In genomic region chr19:57903298-57904174, GRCh38 we compare ENCODE assay signal across 7 cellular contexts. TPM values are rescaled to one million over a fixed set of nuclear protein-coding genes. Genes with fewer than 3 reads are reported as not detected.
DNase-seq lines count a peak whose midpoint lies in the region; ATAC-seq and TF ChIP-seq lines count a peak whose summit lies in the region.
"Had no signal": no experiment of that assay in that cellular context is flagged by ENCODE, and none has a peak within 500 bp of the region (broad histone marks: within the 10 kb centered on the region; RNA-seq: fewer than 3 reads in every experiment).

No MANE protein-coding gene starts in this region.

- H3K9me3 Mint-ChIP-seq in CD4-positive, alpha-beta T cell, result peaks cover 3% of the 10 kb centered on the region
- peaks cover 5% of the 10 kb centered on the region for H3K9me3 Mint-ChIP-seq in type B pancreatic cell

- WGBS in esophagus muscularis mucosa, result 59% methylated on average over 9 of the region's 9 CpGs

- peaks cover 39% of the 10 kb centered on the region for H3K36me3 Mint-ChIP-seq in CD4-positive, alpha-beta T cell (ENCODE audit: low read depth)
- H3K36me3 Mint-ChIP-seq in type B pancreatic cell, result peaks cover 35% of the 10 kb centered on the region

- ATAC-seq in CD4-positive, alpha-beta T cell (ENCODE audit: poor library complexity), result no peak

- peaks cover 0 to 7% (median 0%) of the 10 kb centered on the region in 4 donors for H3K4me1 ChIP-seq in esophagus muscularis mucosa

- no peak overlapping the region for H3K27ac ChIP-seq in CD4-positive, alpha-beta T cell (ENCODE audit: low read depth, low read length)
- no peak overlapping the region for H3K27ac ChIP-seq in esophagus muscularis mucosa (replicated peaks in 1 of 4)

- no peak overlapping the region for H3K4me3 ChIP-seq in esophagus muscularis mucosa

- peaks cover 5% of the 10 kb centered on the region for H3K4me1 Mint-ChIP-seq in CD4-positive, alpha-beta T cell (ENCODE audit: low read depth)
- peaks cover 6% of the 10 kb centered on the region for H3K4me1 Mint-ChIP-seq in type B pancreatic cell (ENCODE audit: unreplicated experiment)

- TF ChIP-seq EP300 in esophagus muscularis mucosa (IDR thresholded peaks at IDR 0.05), result no peak

- H3K27ac Mint-ChIP-seq in CD4-positive, alpha-beta T cell, result peak overlapping the region; percentile 27
- no peak overlapping the region for H3K27ac Mint-ChIP-seq in type B pancreatic cell

- no peak for DNase-seq in CD4-positive, alpha-beta T cell
- DNase-seq in M059J (ENCODE audit: low read depth) (peak; percentile 40), esophagus muscularis mucosa (ENCODE audit: extremely low spot score) (no peak), type B pancreatic cell (ENCODE audit: extremely low spot score, unreplicated experiment) (no peak), NCI-H2227 treated with DMSO at 0.1 percent for 48 hours (lab: John Stamatoyannopoulos, UW) (no peak)
- DNase-seq in activated T-cell treated with anti-CD3 and anti-CD28 coated beads, Interleukin-2, amount 50 U/mL, for 1 hour, result no peak

- POLR2A ChIA-PET in CD4-positive, alpha-beta T cell (lab: Charles Lee), result no interaction called here

- CTCF ChIA-PET in CD4-positive, alpha-beta T cell (lab: Charles Lee), result interaction anchor here (0.6 kb wide), 1 partner anchor 566 kb away, joined by 5 read pairs; no protein-coding TSS in a partner anchor

- H3K36me3 ChIP-seq in esophagus muscularis mucosa, result peaks cover 7 to 27% (median 18%) of the 10 kb centered on the region in 4 donors

- no peaks in the 10 kb centered on the region for H3K27me3 Mint-ChIP-seq in CD4-positive, alpha-beta T cell
- no peaks in the 10 kb centered on the region for H3K27me3 Mint-ChIP-seq in type B pancreatic cell

- intact Hi-C loops in CD4-positive, alpha-beta T cell (cut with DNase I, micrococcal nuclease), result loop anchor here in 1 of 2 experiments (1.0 kb wide), 1 partner anchor 497 kb away; no protein-coding TSS in a partner anchor
- intact Hi-C loops in esophagus muscularis mucosa (cut with DNase I), result no loop called here

- no peak for TF ChIP-seq POLR2A in esophagus muscularis mucosa (IDR thresholded peaks at IDR 0.05; ENCODE audit: low read depth)

- peak; percentile 52 for TF ChIP-seq CTCF in CD4-positive, alpha-beta T cell (IDR thresholded peaks at IDR 0.05)
- peak; percentile 18 to 54 (median 26) for TF ChIP-seq CTCF in esophagus muscularis mucosa (IDR thresholded peaks at IDR 0.05)
- peak; percentile 76 for TF ChIP-seq CTCF in type B pancreatic cell (conservative IDR thresholded peaks at IDR 0.05)

- H3K9me3 ChIP-seq in CD4-positive, alpha-beta T cell (ENCODE audit: control insufficient read depth, low read length), result peaks cover 27% of the 10 kb centered on the region
- peaks cover 0 to 30% (median 15%) of the 10 kb centered on the region in 4 donors for H3K9me3 ChIP-seq in esophagus muscularis mucosa

- H3K27me3 ChIP-seq in CD4-positive, alpha-beta T cell (ENCODE audit: control insufficient read depth, insufficient read depth, low read length), result no peaks in the 10 kb centered on the region
- H3K27me3 ChIP-seq in esophagus muscularis mucosa, result no peaks in the 10 kb centered on the region

- no peak overlapping the region for H3K4me3 Mint-ChIP-seq in CD4-positive, alpha-beta T cell
- no peak overlapping the region for H3K4me3 Mint-ChIP-seq in type B pancreatic cell

RNA-seq across cellular contexts. Expression of gene ZNF417, which starts 12.9 kb away (rescaled TPM):
- 10 to 100 TPM; 26.2 to 31.6 TPM for total RNA-seq in CD4-positive, alpha-beta T cell
- total RNA-seq in M059J (2014; rRNA removed; shearing (Covaris generic)), result 11.2 and 11.6 TPM in 2 replicates
- total RNA-seq in esophagus muscularis mucosa, result 10 to 100 TPM in 2 of 4 donors, 1 to 10 TPM in 2; 9.1 to 12.9 (median 10.3) TPM
- total RNA-seq in type B pancreatic cell (ENCODE audit: low replicate concordance), result 20.8 and 26.8 TPM in 2 replicates

RNA-seq across cellular contexts. Expression of gene ZNF814, which starts 14.7 kb away (rescaled TPM):
- 10 to 100 TPM; 29.0 to 34.7 TPM for total RNA-seq in CD4-positive, alpha-beta T cell
- total RNA-seq in M059J (2014; rRNA removed; shearing (Covaris generic)), result 0.64 and 2.2 TPM in 2 replicates
- total RNA-seq in esophagus muscularis mucosa (1 to 10 TPM; 5.8 to 9.4 (median 7.5) TPM), type B pancreatic cell (ENCODE audit: low replicate concordance) (28.2 and 38.3 TPM in 2 replicates)

RNA-seq across cellular contexts. Expression of gene ZNF418, which starts 31.7 kb away (rescaled TPM):
- total RNA-seq in CD4-positive, alpha-beta T cell, result 1 to 10 TPM; 3.5 to 4.4 TPM
- total RNA-seq in M059J (2014; rRNA removed; shearing (Covaris generic)), result 6.6 and 7.0 TPM in 2 replicates
- total RNA-seq in esophagus muscularis mucosa, result 10 to 100 TPM; 11.6 to 21.2 (median 16.3) TPM
- total RNA-seq in type B pancreatic cell (ENCODE audit: low replicate concordance), result 14.3 and 24.6 TPM in 2 replicates
- total RNA-seq: NCI-H460 had no signal

RNA-seq across cellular contexts. Expression of gene ZNF256, which starts 44.0 kb away (rescaled TPM):
- 10 to 100 TPM; 15.2 TPM for total RNA-seq in CD4-positive, alpha-beta T cell
- total RNA-seq in M059J (2014; rRNA removed; shearing (Covaris generic)), result 4.8 and 6.7 TPM in 2 replicates
- total RNA-seq in esophagus muscularis mucosa (1 to 10 TPM; 4.0 to 5.2 (median 4.6) TPM), type B pancreatic cell (ENCODE audit: low replicate concordance) (10.2 and 10.4 TPM in 2 replicates)
- total RNA-seq: NCI-H460 had no signal

RNA-seq across cellular contexts. Expression of gene ZNF587, which starts 53.9 kb away (rescaled TPM):
- 10 to 100 TPM; 37.6 to 41.5 TPM for total RNA-seq in CD4-positive, alpha-beta T cell
- 6.5 and 19.6 TPM in 2 replicates for total RNA-seq in M059J (2014; rRNA removed; shearing (Covaris generic))
- total RNA-seq in esophagus muscularis mucosa (10 to 100 TPM; 10.9 to 27.8 (median 19.8) TPM), type B pancreatic cell (ENCODE audit: low replicate concordance) (48.2 and 61.3 TPM in 2 replicates)

Comparison
In these comparisons a context has a peak if more than half of its experiments do, and no peak if none do; other contexts are left out.
1. CTCF ChIP-seq: peak in every context shown above with its lines; median percentile 76 in type B pancreatic cell; 52 in CD4-positive, alpha-beta T cell; 26 in esophagus muscularis mucosa.